1 cellular context compared by ENCODE assay signal in the genomic region with DNA sequence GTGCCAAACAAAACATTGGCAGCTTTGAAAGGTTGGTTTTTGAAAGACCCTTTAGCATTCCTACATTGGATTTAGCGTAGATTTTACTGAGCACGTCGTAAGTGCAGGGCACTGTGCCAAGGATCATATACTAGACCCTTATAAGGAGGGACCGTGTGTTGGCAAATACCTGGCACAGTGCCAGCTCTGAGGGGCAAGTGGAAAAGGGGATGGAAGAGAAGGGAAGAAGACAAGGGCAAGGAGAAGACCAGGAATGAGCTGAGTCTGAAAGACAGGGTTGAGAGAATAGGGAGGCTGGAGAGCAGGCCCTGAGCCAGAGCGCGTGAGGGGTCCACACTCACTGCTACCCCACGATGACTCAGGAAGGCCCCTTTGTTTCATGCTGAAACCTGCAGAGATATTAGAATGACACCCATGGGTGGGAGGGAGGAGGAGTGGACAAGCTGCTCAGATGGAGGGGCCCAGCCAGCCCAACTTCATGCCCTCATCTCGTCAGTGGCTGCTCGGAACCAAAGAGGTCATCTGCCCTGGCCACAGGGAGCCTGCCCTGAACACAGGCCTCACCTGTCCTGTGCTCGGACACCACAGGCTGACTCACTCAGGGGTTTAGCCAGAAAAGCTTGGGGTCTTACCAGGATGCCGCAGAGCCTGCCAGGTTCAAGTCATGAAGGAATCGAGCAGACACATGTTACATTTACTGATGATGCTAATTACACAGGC.
TF ChIP-seq lines count a peak whose summit lies in the region.

No MANE protein-coding gene starts in this region.

TF ChIP-seq in GM23338, 12 proteins besides CTCF, POLR2A, EP300 and RAD21 (continued from another document):
- TF ChIP-seq, protein P1, sequence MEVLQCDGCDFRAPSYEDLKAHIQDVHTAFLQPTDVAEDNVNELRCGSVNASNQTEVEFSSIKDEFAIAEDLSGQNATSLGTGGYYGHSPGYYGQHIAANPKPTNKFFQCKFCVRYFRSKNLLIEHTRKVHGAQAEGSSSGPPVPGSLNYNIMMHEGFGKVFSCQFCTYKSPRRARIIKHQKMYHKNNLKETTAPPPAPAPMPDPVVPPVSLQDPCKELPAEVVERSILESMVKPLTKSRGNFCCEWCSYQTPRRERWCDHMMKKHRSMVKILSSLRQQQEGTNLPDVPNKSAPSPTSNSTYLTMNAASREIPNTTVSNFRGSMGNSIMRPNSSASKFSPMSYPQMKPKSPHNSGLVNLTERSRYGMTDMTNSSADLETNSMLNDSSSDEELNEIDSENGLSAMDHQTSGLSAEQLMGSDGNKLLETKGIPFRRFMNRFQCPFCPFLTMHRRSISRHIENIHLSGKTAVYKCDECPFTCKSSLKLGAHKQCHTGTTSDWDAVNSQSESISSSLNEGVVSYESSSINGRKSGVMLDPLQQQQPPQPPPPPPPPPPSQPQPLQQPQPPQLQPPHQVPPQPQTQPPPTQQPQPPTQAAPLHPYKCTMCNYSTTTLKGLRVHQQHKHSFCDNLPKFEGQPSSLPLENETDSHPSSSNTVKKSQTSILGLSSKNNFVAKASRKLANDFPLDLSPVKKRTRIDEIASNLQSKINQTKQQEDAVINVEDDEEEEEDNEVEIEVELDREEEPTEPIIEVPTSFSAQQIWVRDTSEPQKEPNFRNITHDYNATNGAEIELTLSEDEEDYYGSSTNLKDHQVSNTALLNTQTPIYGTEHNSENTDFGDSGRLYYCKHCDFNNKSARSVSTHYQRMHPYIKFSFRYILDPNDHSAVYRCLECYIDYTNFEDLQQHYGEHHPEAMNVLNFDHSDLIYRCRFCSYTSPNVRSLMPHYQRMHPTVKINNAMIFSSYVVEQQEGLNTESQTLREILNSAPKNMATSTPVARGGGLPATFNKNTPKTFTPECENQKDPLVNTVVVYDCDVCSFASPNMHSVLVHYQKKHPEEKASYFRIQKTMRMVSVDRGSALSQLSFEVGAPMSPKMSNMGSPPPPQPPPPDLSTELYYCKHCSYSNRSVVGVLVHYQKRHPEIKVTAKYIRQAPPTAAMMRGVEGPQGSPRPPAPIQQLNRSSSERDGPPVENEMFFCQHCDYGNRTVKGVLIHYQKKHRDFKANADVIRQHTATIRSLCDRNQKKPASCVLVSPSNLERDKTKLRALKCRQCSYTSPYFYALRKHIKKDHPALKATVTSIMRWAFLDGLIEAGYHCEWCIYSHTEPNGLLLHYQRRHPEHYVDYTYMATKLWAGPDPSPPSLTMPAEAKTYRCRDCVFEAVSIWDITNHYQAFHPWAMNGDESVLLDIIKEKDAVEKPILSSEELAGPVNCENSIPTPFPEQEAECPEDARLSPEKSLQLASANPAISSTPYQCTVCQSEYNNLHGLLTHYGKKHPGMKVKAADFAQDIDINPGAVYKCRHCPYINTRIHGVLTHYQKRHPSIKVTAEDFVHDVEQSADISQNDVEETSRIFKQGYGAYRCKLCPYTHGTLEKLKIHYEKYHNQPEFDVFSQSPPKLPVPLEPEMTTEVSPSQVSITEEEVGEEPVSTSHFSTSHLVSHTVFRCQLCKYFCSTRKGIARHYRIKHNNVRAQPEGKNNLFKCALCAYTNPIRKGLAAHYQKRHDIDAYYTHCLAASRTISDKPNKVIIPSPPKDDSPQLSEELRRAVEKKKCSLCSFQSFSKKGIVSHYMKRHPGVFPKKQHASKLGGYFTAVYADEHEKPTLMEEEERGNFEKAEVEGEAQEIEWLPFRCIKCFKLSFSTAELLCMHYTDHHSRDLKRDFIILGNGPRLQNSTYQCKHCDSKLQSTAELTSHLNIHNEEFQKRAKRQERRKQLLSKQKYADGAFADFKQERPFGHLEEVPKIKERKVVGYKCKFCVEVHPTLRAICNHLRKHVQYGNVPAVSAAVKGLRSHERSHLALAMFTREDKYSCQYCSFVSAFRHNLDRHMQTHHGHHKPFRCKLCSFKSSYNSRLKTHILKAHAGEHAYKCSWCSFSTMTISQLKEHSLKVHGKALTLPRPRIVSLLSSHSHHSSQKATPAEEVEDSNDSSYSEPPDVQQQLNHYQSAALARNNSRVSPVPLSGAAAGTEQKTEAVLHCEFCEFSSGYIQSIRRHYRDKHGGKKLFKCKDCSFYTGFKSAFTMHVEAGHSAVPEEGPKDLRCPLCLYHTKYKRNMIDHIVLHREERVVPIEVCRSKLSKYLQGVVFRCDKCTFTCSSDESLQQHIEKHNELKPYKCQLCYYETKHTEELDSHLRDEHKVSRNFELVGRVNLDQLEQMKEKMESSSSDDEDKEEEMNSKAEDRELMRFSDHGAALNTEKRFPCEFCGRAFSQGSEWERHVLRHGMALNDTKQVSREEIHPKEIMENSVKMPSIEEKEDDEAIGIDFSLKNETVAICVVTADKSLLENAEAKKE (CRISPR knock-in tag; IDR thresholded peaks at IDR 0.05) = no peak
- no peak for TF ChIP-seq EZH2phosphoT487 (IDR thresholded peaks at IDR 0.05; ENCODE audit: unreplicated experiment)
- no peak for TF ChIP-seq NANOG (IDR thresholded peaks at IDR 0.05; ENCODE audit: borderline replicate concordance)
- no peak for TF ChIP-seq STAT1 (IDR thresholded peaks at IDR 0.05; ENCODE audit: unreplicated experiment)
- no peak for TF ChIP-seq EZH2 (IDR thresholded peaks at IDR 0.05; ENCODE audit: low read depth, unreplicated experiment)
- TF ChIP-seq, protein P2, sequence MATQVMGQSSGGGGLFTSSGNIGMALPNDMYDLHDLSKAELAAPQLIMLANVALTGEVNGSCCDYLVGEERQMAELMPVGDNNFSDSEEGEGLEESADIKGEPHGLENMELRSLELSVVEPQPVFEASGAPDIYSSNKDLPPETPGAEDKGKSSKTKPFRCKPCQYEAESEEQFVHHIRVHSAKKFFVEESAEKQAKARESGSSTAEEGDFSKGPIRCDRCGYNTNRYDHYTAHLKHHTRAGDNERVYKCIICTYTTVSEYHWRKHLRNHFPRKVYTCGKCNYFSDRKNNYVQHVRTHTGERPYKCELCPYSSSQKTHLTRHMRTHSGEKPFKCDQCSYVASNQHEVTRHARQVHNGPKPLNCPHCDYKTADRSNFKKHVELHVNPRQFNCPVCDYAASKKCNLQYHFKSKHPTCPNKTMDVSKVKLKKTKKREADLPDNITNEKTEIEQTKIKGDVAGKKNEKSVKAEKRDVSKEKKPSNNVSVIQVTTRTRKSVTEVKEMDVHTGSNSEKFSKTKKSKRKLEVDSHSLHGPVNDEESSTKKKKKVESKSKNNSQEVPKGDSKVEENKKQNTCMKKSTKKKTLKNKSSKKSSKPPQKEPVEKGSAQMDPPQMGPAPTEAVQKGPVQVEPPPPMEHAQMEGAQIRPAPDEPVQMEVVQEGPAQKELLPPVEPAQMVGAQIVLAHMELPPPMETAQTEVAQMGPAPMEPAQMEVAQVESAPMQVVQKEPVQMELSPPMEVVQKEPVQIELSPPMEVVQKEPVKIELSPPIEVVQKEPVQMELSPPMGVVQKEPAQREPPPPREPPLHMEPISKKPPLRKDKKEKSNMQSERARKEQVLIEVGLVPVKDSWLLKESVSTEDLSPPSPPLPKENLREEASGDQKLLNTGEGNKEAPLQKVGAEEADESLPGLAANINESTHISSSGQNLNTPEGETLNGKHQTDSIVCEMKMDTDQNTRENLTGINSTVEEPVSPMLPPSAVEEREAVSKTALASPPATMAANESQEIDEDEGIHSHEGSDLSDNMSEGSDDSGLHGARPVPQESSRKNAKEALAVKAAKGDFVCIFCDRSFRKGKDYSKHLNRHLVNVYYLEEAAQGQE (IDR thresholded peaks at IDR 0.05; ENCODE audit: unreplicated experiment) = no peak
